Comparison of ENCODE assay signal across 11 cellular contexts in genomic region chr14:68589447-68590232, GRCh38.
DNase-seq lines count a peak whose midpoint lies in the region; ATAC-seq, FAIRE-seq and TF ChIP-seq lines count a peak whose summit lies in the region.
"Had no signal": no experiment of that assay in that cellular context is flagged by ENCODE, and none has a peak within 500 bp of the region (broad histone marks: within the 10 kb centered on the region; RNA-seq: fewer than 3 reads in every experiment).

No MANE protein-coding gene starts in this region.

- H3K4me1 ChIP-seq in HEK293 (ENCODE audit: control insufficient read depth, insufficient read depth, low read length) (no peaks in the 10 kb centered on the region; the same call in 1 of the 2 replicates), suprapubic skin (peaks cover 70% of the 10 kb centered on the region)
- H3K4me1 ChIP-seq in CD8-positive, alpha-beta memory T cell (ENCODE audit: insufficient read depth, low read length), result no peaks in the 10 kb centered on the region

- H3K27ac Mint-ChIP-seq in CD8-positive, alpha-beta memory T cell, result peak overlapping the region in 3 of 8 donors; percentile 4 to 39 (median 6)
- H3K27ac Mint-ChIP-seq in progenitor cell of endocrine pancreas, result no peak overlapping the region
- H3K27ac Mint-ChIP-seq: activated CD4-positive, alpha-beta T cell treated with anti-CD3 and anti-CD28 coated beads for 36 hours had no signal

- H3K4me1 Mint-ChIP-seq in CD8-positive, alpha-beta memory T cell, result peaks cover 5 to 12% (median 8%) of the 10 kb centered on the region in 3 donors
- peaks cover 42% of the 10 kb centered on the region for H3K4me1 Mint-ChIP-seq in progenitor cell of endocrine pancreas (ENCODE audit: low read depth)

- no peak overlapping the region for H3K4me3 ChIP-seq in HEK293 (ENCODE audit: low read depth, low read length)
- no peak overlapping the region for H3K4me3 ChIP-seq in suprapubic skin
- H3K4me3 ChIP-seq in CD8-positive, alpha-beta memory T cell (ENCODE audit: low read length), result no peak overlapping the region

- no peak for TF ChIP-seq EP300 in suprapubic skin (IDR thresholded peaks at IDR 0.05)

- no peak for TF ChIP-seq CTCF in HEK293 (tag by site-specific recombination; IDR thresholded peaks at IDR 0.05)
- no peak for TF ChIP-seq CTCF in suprapubic skin (IDR thresholded peaks at IDR 0.05)
- no peak for TF ChIP-seq CTCF in progenitor cell of endocrine pancreas (IDR thresholded peaks at IDR 0.05; ENCODE audit: unreplicated experiment)

- H3K27me3 Mint-ChIP-seq in CD8-positive, alpha-beta memory T cell, result no peaks in the 10 kb centered on the region
- no peaks in the 10 kb centered on the region for H3K27me3 Mint-ChIP-seq in progenitor cell of endocrine pancreas
- H3K27me3 Mint-ChIP-seq: activated CD4-positive, alpha-beta T cell treated with anti-CD3 and anti-CD28 coated beads for 36 hours had no signal

- H3K36me3 Mint-ChIP-seq in CD8-positive, alpha-beta memory T cell, result peaks cover 0 to 1% (median 0%) of the 10 kb centered on the region in 3 donors
- H3K36me3 Mint-ChIP-seq in progenitor cell of endocrine pancreas (ENCODE audit: insufficient read depth), result no peaks in the 10 kb centered on the region

- peak; percentile 84 for DNase-seq in mesenteric fat pad (ENCODE audit: low spot score)
- DNase-seq in suprapubic skin (ENCODE audit: low spot score in 2 of 2), result peak; percentile 76 to 87
- DNase-seq in CD8-positive, alpha-beta memory T cell, result no peak
- DNase-seq in superior temporal gyrus (ENCODE audit: extremely low spot score), result no peak
- DNase-seq in progenitor cell of endocrine pancreas (ENCODE audit: low spot score, unreplicated experiment), result no peak
- DNase-seq: activated CD4-positive, alpha-beta T cell treated with anti-CD3 and anti-CD28 coated beads for 36 hours; NCI-H1092 had no signal

- no peak overlapping the region for H3K27ac ChIP-seq in HEK293 (ENCODE audit: extremely low read depth, low read depth, low read length)
- peak overlapping the region; percentile 83 for H3K27ac ChIP-seq in suprapubic skin
- no peak overlapping the region for H3K27ac ChIP-seq in CD8-positive, alpha-beta memory T cell (ENCODE audit: low read depth, low read length)

- H3K9me3 ChIP-seq in HEK293 (ENCODE audit: control insufficient read depth, insufficient read depth, low read depth, low read length) (no peaks in the 10 kb centered on the region), suprapubic skin (no peaks in the 10 kb centered on the region)
- H3K9me3 ChIP-seq in CD8-positive, alpha-beta memory T cell (ENCODE audit: low read length), result no peaks in the 10 kb centered on the region

- CTCF ChIA-PET in HEK293 (lab: Yijun Ruan, JAX), result no interaction called here
- CTCF ChIA-PET in CD8-positive, alpha-beta memory T cell (lab: Charles Lee), result no interaction called here

- FAIRE-seq in endometrium (lab: Jason Lieb, UNC), result peak; percentile 90

- H3K36me3 ChIP-seq in HEK293 (ENCODE audit: control insufficient read depth in 2 of 2, insufficient read depth in 1 of 2, low read length in 2 of 2) (no peaks in the 10 kb centered on the region), suprapubic skin (no peaks in the 10 kb centered on the region)
- H3K36me3 ChIP-seq in CD8-positive, alpha-beta memory T cell (ENCODE audit: insufficient read depth, low read length), result no peaks in the 10 kb centered on the region

- H3K4me3 Mint-ChIP-seq in CD8-positive, alpha-beta memory T cell, result no peak overlapping the region
- no peak overlapping the region for H3K4me3 Mint-ChIP-seq in progenitor cell of endocrine pancreas (ENCODE audit: low read depth)
- H3K4me3 Mint-ChIP-seq: activated CD4-positive, alpha-beta T cell treated with anti-CD3 and anti-CD28 coated beads for 36 hours had no signal

- no peaks in the 10 kb centered on the region for H3K27me3 ChIP-seq in suprapubic skin
- no peaks in the 10 kb centered on the region for H3K27me3 ChIP-seq in CD8-positive, alpha-beta memory T cell (ENCODE audit: insufficient read depth, low read length, poor library complexity, severe bottlenecking)

- WGBS in suprapubic skin, result 41% methylated on average over 7 of the region's 7 CpGs

- POLR2A ChIA-PET in HEK293 (lab: Yijun Ruan, JAX), result no interaction called here
- POLR2A ChIA-PET in CD8-positive, alpha-beta memory T cell (lab: Charles Lee), result no interaction called here

- no peak for TF ChIP-seq POLR2A in suprapubic skin (IDR thresholded peaks at IDR 0.05)

- no peaks in the 10 kb centered on the region for H3K9me3 Mint-ChIP-seq in CD8-positive, alpha-beta memory T cell
- H3K9me3 Mint-ChIP-seq in progenitor cell of endocrine pancreas (ENCODE audit: low read depth), result no peaks in the 10 kb centered on the region

- ATAC-seq in HG03159 (IDR thresholded peaks at IDR 0.05; ENCODE audit: unreplicated experiment), result no peak
- ATAC-seq: activated CD4-positive, alpha-beta T cell treated with anti-CD3 and anti-CD28 coated beads for 36 hours; Panc1 had no signal

TF ChIP-seq in HEK293, 187 proteins besides CTCF, POLR2A, EP300 and RAD21:
- TF ChIP-seq ZBTB20 (tag by site-specific recombination; IDR thresholded peaks at IDR 0.05) (peak; percentile 79), TSHZ1 (tag by site-specific recombination; IDR thresholded peaks at IDR 0.05; ENCODE audit: borderline replicate concordance) (no peak)

Comparison
In these comparisons a context has a peak if more than half of its experiments do, and no peak if none do; other contexts are left out.
1. DNase-seq: peak in mesenteric fat pad (single experiment) and suprapubic skin (2 of 2); none in CD8-positive, alpha-beta memory T cell (0 of 5), superior temporal gyrus (single experiment) and progenitor cell of endocrine pancreas (single experiment).